9 cellular contexts compared by ENCODE assay signal in genomic region chr5:150286820-150287219, GRCh38.
DNase-seq lines count a peak whose midpoint lies in the region; ATAC-seq and TF ChIP-seq lines count a peak whose summit lies in the region.
"Had no signal": no experiment of that assay in that cellular context is flagged by ENCODE, and none has a peak within 500 bp of the region (broad histone marks: within the 10 kb centered on the region; RNA-seq: fewer than 3 reads in every experiment).

No MANE protein-coding gene starts in this region.

- H3K4me3 Mint-ChIP-seq in activated naive CD8-positive, alpha-beta T cell treated with anti-CD3 and anti-CD28 coated beads, Interleukin-2, amount 50 U/mL, for 24 hours: no peak overlapping the region
- H3K4me3 Mint-ChIP-seq in T-helper 2 cell treated with Interferon-gamma antibody and Interleukin-4, amounts not matched to agents 5 μg/mL and 100 μg/mL, for 36 hours: no peak overlapping the region

- peak; percentile 42 for ATAC-seq in activated naive CD8-positive, alpha-beta T cell treated with anti-CD3 and anti-CD28 coated beads, Interleukin-2, amount 50 U/mL, for 24 hours
- ATAC-seq in HG03095 (IDR thresholded peaks at IDR 0.05; ENCODE audit: unreplicated experiment): no peak
- no peak for ATAC-seq in GM21390 (IDR thresholded peaks at IDR 0.05; ENCODE audit: unreplicated experiment)
- ATAC-seq in HG02884 (IDR thresholded peaks at IDR 0.05; ENCODE audit: unreplicated experiment): no peak

- H3K27ac ChIP-seq in layer of hippocampus (ENCODE audit: low read depth, low read length): peak overlapping the region; percentile 38

- POLR2A ChIA-PET in HEK293T (lab: Yijun Ruan, JAX): no interaction called here

- H3K27me3 Mint-ChIP-seq in activated naive CD8-positive, alpha-beta T cell treated with anti-CD3 and anti-CD28 coated beads, Interleukin-2, amount 50 U/mL, for 24 hours: no peaks in the 10 kb centered on the region
- peaks cover 8% of the 10 kb centered on the region for H3K27me3 Mint-ChIP-seq in T-helper 2 cell treated with Interferon-gamma antibody and Interleukin-4, amounts not matched to agents 5 μg/mL and 100 μg/mL, for 36 hours (ENCODE audit: low read depth)

- H3K4me1 Mint-ChIP-seq in activated naive CD8-positive, alpha-beta T cell treated with anti-CD3 and anti-CD28 coated beads, Interleukin-2, amount 50 U/mL, for 24 hours: no peaks in the 10 kb centered on the region
- H3K4me1 Mint-ChIP-seq in T-helper 2 cell treated with Interferon-gamma antibody and Interleukin-4, amounts not matched to agents 5 μg/mL and 100 μg/mL, for 36 hours (ENCODE audit: low read depth): no peaks in the 10 kb centered on the region

- H3K36me3 Mint-ChIP-seq in activated naive CD8-positive, alpha-beta T cell treated with anti-CD3 and anti-CD28 coated beads, Interleukin-2, amount 50 U/mL, for 24 hours (ENCODE audit: low read depth): no peaks in the 10 kb centered on the region
- no peaks in the 10 kb centered on the region for H3K36me3 Mint-ChIP-seq in T-helper 2 cell treated with Interferon-gamma antibody and Interleukin-4, amounts not matched to agents 5 μg/mL and 100 μg/mL, for 36 hours (ENCODE audit: low read depth)

- no peak overlapping the region for H3K27ac Mint-ChIP-seq in activated naive CD8-positive, alpha-beta T cell treated with anti-CD3 and anti-CD28 coated beads, Interleukin-2, amount 50 U/mL, for 24 hours
- no peak overlapping the region for H3K27ac Mint-ChIP-seq in T-helper 2 cell treated with Interferon-gamma antibody and Interleukin-4, amounts not matched to agents 5 μg/mL and 100 μg/mL, for 36 hours

- H3K27me3 ChIP-seq in layer of hippocampus (ENCODE audit: control insufficient read depth, insufficient read depth, low read length): peaks cover 2% of the 10 kb centered on the region

- no peaks in the 10 kb centered on the region for H3K9me3 Mint-ChIP-seq in activated naive CD8-positive, alpha-beta T cell treated with anti-CD3 and anti-CD28 coated beads, Interleukin-2, amount 50 U/mL, for 24 hours
- H3K9me3 Mint-ChIP-seq in T-helper 2 cell treated with Interferon-gamma antibody and Interleukin-4, amounts not matched to agents 5 μg/mL and 100 μg/mL, for 36 hours: no peaks in the 10 kb centered on the region

- CTCF ChIA-PET in HEK293T (lab: Yijun Ruan, JAX): interaction anchor here (0.6 to 1.2 kb wide), 3 partner anchors 32 to 1113 kb away, joined by 4 to 5 read pairs (median 4); no protein-coding TSS in a partner anchor

- DNase-seq in COR-L47 (lab: John Stamatoyannopoulos, UW): peak; percentile 24
- DNase-seq in HEK293T (ENCODE audit: extremely low spot score): peak; percentile 66
- no peak for DNase-seq in activated naive CD8-positive, alpha-beta T cell treated with anti-CD3 and anti-CD28 coated beads, Interleukin-2, amount 50 U/mL, for 24 hours
- no peak for DNase-seq in T-helper 2 cell treated with Interferon-gamma antibody and Interleukin-4, amounts not matched to agents 5 μg/mL and 100 μg/mL, for 36 hours (ENCODE audit: low spot score)
- DNase-seq: hippocampal formation had no signal

TF ChIP-seq in HEK293T, 16 proteins besides CTCF, POLR2A, EP300 and RAD21:
- TF ChIP-seq SUZ12 (IDR thresholded peaks at IDR 0.05) (no peak), FOXM1 (IDR thresholded peaks at IDR 0.05; ENCODE audit: borderline replicate concordance) (no peak), CTBP1 (IDR thresholded peaks at IDR 0.05; ENCODE audit: borderline replicate concordance) (no peak), BHLHE40 (IDR thresholded peaks at IDR 0.05; ENCODE audit: borderline replicate concordance) (no peak), TARDBP (IDR thresholded peaks at IDR 0.05) (no peak), FOXA1 (IDR thresholded peaks at IDR 0.05) (no peak), ZNF384 (IDR thresholded peaks at IDR 0.05) (no peak), FOXK2 (IDR thresholded peaks at IDR 0.05) (no peak), HDGF (IDR thresholded peaks at IDR 0.05; ENCODE audit: borderline replicate concordance) (no peak), LEF1 (IDR thresholded peaks at IDR 0.05; ENCODE audit: borderline replicate concordance) (no peak), SP1 (IDR thresholded peaks at IDR 0.05) (no peak), ELF4 (IDR thresholded peaks at IDR 0.05) (no peak), L3MBTL2 (conservative IDR thresholded peaks at IDR 0.05) (no peak), PKNOX1 (IDR thresholded peaks at IDR 0.05) (no peak), NFRKB (IDR thresholded peaks at IDR 0.05) (no peak), ARNT (IDR thresholded peaks at IDR 0.05) (no peak)

Comparison
In these comparisons a context has a peak if more than half of its experiments do, and no peak if none do; other contexts are left out.
1. DNase-seq: peak in COR-L47 (single experiment) and HEK293T (single experiment); none in activated naive CD8-positive, alpha-beta T cell treated with anti-CD3 and anti-CD28 coated beads, Interleukin-2, amount 50 U/mL, for 24 hours (single experiment) and T-helper 2 cell treated with Interferon-gamma antibody and Interleukin-4, amounts not matched to agents 5 μg/mL and 100 μg/mL, for 36 hours (single experiment).